Comparison of ENCODE assay signal across 8 cellular contexts in the genomic region with DNA sequence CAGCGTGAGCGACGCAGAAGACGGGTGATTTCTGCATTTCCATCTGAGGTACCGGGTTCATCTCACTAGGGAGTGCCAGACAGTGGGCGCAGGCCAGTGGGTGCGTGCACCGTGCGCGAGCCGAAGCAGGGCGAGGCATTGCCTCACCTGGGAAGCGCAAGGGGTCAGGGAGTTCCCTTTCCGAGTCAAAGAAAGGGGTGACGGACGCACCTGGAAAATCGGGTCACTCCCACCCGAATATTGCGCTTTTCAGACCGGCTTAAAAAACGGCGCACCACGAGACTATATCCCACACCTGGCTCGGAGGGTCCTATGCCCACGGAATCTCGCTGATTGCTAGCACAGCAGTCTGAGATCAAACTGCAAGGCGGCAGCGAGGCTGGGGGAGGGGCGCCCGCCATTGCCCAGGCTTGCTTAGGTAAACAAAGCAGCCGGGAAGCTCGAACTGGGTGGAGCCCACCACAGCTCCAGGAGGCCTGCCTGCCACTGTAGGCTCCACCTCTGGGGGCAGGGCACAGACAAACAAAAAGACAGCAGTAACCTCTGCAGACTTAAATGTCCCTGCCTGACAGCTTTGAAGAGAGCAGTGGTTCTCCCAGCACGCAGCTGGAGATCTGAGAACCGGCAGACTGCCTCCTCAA.
DNase-seq lines count a peak whose midpoint lies in the region; ATAC-seq and TF ChIP-seq lines count a peak whose summit lies in the region.
"Not testable (repeated sequence)": the region's sequence is repeated elsewhere in the genome, so short reads cannot be mapped to it uniquely, and the experiment has no call there.

No MANE protein-coding gene starts in this region.

- not testable (repeated sequence) for H3K79me2 ChIP-seq in KMS-11 (ENCODE audit: insufficient read depth, low read depth)

- H3K4me3 Mint-ChIP-seq in nephron: peak overlapping the region; percentile 77 to 81 (median 79)
- peak overlapping the region; percentile 36 to 49 for H3K4me3 Mint-ChIP-seq in stimulated activated naive CD8-positive, alpha-beta T cell treated with anti-CD3 and anti-CD28 coated beads, Interleukin-15, amount 100 ng/mL, for 72 hours

- H3K27ac Mint-ChIP-seq in nephron: peak overlapping the region in 2 of 3 experiments; percentile 17 to 36
- H3K27ac Mint-ChIP-seq in stimulated activated naive CD8-positive, alpha-beta T cell treated with anti-CD3 and anti-CD28 coated beads, Interleukin-15, amount 100 ng/mL, for 72 hours: not testable (repeated sequence)

- H3K27me3 Mint-ChIP-seq in nephron (ENCODE audit: low read depth): not testable (repeated sequence)
- peaks cover 18% of the 10 kb centered on the region for H3K27me3 Mint-ChIP-seq in stimulated activated naive CD8-positive, alpha-beta T cell treated with anti-CD3 and anti-CD28 coated beads, Interleukin-15, amount 100 ng/mL, for 72 hours

- peak overlapping the region; percentile 72 for H3K27ac ChIP-seq in C4-2B
- H3K27ac ChIP-seq in KMS-11; iPS-20b (ENCODE audit: low read length): not testable (repeated sequence)
- H3K27ac ChIP-seq in VCaP: peak overlapping the region; percentile 46
- peak overlapping the region; percentile 83 for H3K27ac ChIP-seq in epithelial cell of prostate

- ATAC-seq in stimulated activated naive CD8-positive, alpha-beta T cell treated with anti-CD3 and anti-CD28 coated beads, Interleukin-15, amount 100 ng/mL, for 72 hours: not testable (repeated sequence)

- H3K4me2 ChIP-seq in KMS-11: peak overlapping the region; percentile 53; the same call in 1 of the 2 replicates

- H3K36me3 Mint-ChIP-seq in nephron (ENCODE audit: low read depth): not testable (repeated sequence)

- H3K27me3 ChIP-seq in KMS-11 (ENCODE audit: insufficient read depth, low read depth); adipocyte (replicated peaks; ENCODE audit: control insufficient read depth, insufficient read depth, low read length); iPS-20b (ENCODE audit: insufficient read depth, low read length): not testable (repeated sequence)

- not testable (repeated sequence) for H2AFZ ChIP-seq in KMS-11 (ENCODE audit: low read depth)

- not testable (repeated sequence) for H4K20me1 ChIP-seq in KMS-11 (ENCODE audit: insufficient read depth)

- not testable (repeated sequence) for H3K4me1 Mint-ChIP-seq in nephron; stimulated activated naive CD8-positive, alpha-beta T cell treated with anti-CD3 and anti-CD28 coated beads, Interleukin-15, amount 100 ng/mL, for 72 hours

- DNase-seq in adipocyte (ENCODE audit: low read depth); epithelial cell of prostate (ENCODE audit: low read depth, low spot score); stimulated activated naive CD8-positive, alpha-beta T cell treated with anti-CD3 and anti-CD28 coated beads, Interleukin-15, amount 100 ng/mL, for 72 hours: not testable (repeated sequence)

- H3K9me3 ChIP-seq in adipocyte (ENCODE audit: control insufficient read depth, low read length); iPS-20b (ENCODE audit: insufficient read depth, low read depth, low read length): not testable (repeated sequence)

- H3K4me3 ChIP-seq in KMS-11 (IDR thresholded peaks at IDR 0.05; ENCODE audit: insufficient read depth, low read depth, low read length): not testable (repeated sequence)
- H3K4me3 ChIP-seq in adipocyte (ENCODE audit: low read length): peak overlapping the region; percentile 65
- peak overlapping the region; percentile 61 for H3K4me3 ChIP-seq in iPS-20b (ENCODE audit: low read length)

- TF ChIP-seq CTCF in C4-2B (conservative IDR thresholded peaks at IDR 0.05); KMS-11 (conservative IDR thresholded peaks at IDR 0.05; ENCODE audit: low read depth, low read length); VCaP (conservative IDR thresholded peaks at IDR 0.05); nephron (IDR thresholded peaks at IDR 0.05; ENCODE audit: unreplicated experiment in 3 of 3): not testable (repeated sequence)

- not testable (repeated sequence) for H3K9me3 Mint-ChIP-seq in nephron; stimulated activated naive CD8-positive, alpha-beta T cell treated with anti-CD3 and anti-CD28 coated beads, Interleukin-15, amount 100 ng/mL, for 72 hours

- H3K4me1 ChIP-seq in KMS-11 (ENCODE audit: low read depth, poor library complexity, severe bottlenecking): peaks cover 11% of the 10 kb centered on the region
- not testable (repeated sequence) for H3K4me1 ChIP-seq in adipocyte (ENCODE audit: control insufficient read depth, insufficient read depth, low read length); iPS-20b (ENCODE audit: insufficient read depth, low read length)

- H3K36me3 ChIP-seq in KMS-11 (ENCODE audit: insufficient read depth); adipocyte (ENCODE audit: control insufficient read depth, insufficient read depth, low read length, severe bottlenecking); iPS-20b (ENCODE audit: insufficient read depth, low read depth, low read length): not testable (repeated sequence)

- not testable (repeated sequence) for H3K9ac ChIP-seq in KMS-11; adipocyte (ENCODE audit: low read length)
- H3K9ac ChIP-seq in iPS-20b (ENCODE audit: low read depth, low read length): peak overlapping the region; percentile 66; the same call in 1 of the 2 replicates
